1 cellular context compared by ENCODE assay signal in genomic region chr7:1512781-1513656, GRCh38.
A peak's percentile ranks its signal among the peaks of the same experiment; 100 is the strongest.
TF ChIP-seq lines count a peak whose summit lies in the region.

No MANE protein-coding gene starts in this region.

TF ChIP-seq in GM12878, 131 proteins besides CTCF, POLR2A, EP300 and RAD21:
- TF ChIP-seq LARP7 (IDR thresholded peaks at IDR 0.05) (no peak), EZH2 (IDR thresholded peaks at IDR 0.05; ENCODE audit: borderline replicate concordance, control insufficient read depth, low read depth, low read length) (no peak), HDAC6 (IDR thresholded peaks at IDR 0.05; ENCODE audit: unreplicated experiment) (no peak), TCF3 (IDR thresholded peaks at IDR 0.05; ENCODE audit: borderline replicate concordance, insufficient read depth, low read depth, low read length) (peak; percentile 91), ZNF207 (IDR thresholded peaks at IDR 0.05; ENCODE audit: borderline replicate concordance) (no peak), IKZF1 (conservative IDR thresholded peaks at IDR 0.05) (peak; percentile 34; the same call in 1 of the 2 replicates), EGR1 (IDR thresholded peaks at IDR 0.05; ENCODE audit: borderline replicate concordance in 1 of 2, low read depth in 2 of 2, low read length in 2 of 2) (peak in 1 of 2 experiments; percentile 51; a peak in 1 of 3 replicates), NBN (IDR thresholded peaks at IDR 0.05) (no peak), ATF2 (IDR thresholded peaks at IDR 0.05; ENCODE audit: low read length) (no peak), CHD4 (IDR thresholded peaks at IDR 0.05) (no peak), GATAD2B (conservative IDR thresholded peaks at IDR 0.05; ENCODE audit: low read depth) (no peak), BACH1 (IDR thresholded peaks at IDR 0.05; ENCODE audit: borderline replicate concordance) (0 out of 2 replicates have a peak, but pooled peaks have one; percentile 33), MAX (IDR thresholded peaks at IDR 0.05; ENCODE audit: low read depth, low read length) (no peak), TCF12 (IDR thresholded peaks at IDR 0.05; ENCODE audit: low read depth, low read length) (peak; percentile 92; the same call in 1 of the 2 replicates), ZNF384 (IDR thresholded peaks at IDR 0.05; ENCODE audit: borderline replicate concordance, low read depth, low read length) (peak; percentile 88), BHLHE40 (IDR thresholded peaks at IDR 0.05; ENCODE audit: borderline replicate concordance in 1 of 2, low read depth in 2 of 2, low read length in 1 of 2) (peak; percentile 90 to 92), RUNX3 (IDR thresholded peaks at IDR 0.05; ENCODE audit: low read length) (peak; percentile 36; the same call in 1 of the 2 replicates), SRF (IDR thresholded peaks at IDR 0.05; ENCODE audit: low read depth in 2 of 2, low read length in 2 of 2) (no peak)
